In genomic region chr3:124158174-124158812, GRCh38 we compare ENCODE assay signal across 1 cellular context.
TF ChIP-seq lines count a peak whose summit lies in the region.

No MANE protein-coding gene starts in this region.

TF ChIP-seq in SK-N-SH, 30 proteins besides CTCF, POLR2A, EP300 and RAD21 (continued from another document):
- TF ChIP-seq NFIC (IDR thresholded peaks at IDR 0.05; ENCODE audit: borderline replicate concordance): peak; percentile 59; the same call in 1 of the 2 replicates
